10 cellular contexts compared by ENCODE assay signal in genomic region chr2:219418155-219418569, GRCh38. TPM values are rescaled to one million over a fixed set of nuclear protein-coding genes. Genes with fewer than 3 reads are reported as not detected.
DNase-seq lines count a peak whose midpoint lies in the region; TF ChIP-seq lines count a peak whose summit lies in the region.
"Had no signal": no experiment of that assay in that cellular context is flagged by ENCODE, and none has a peak within 500 bp of the region (broad histone marks: within the 10 kb centered on the region; RNA-seq: fewer than 3 reads in every experiment).

DES (plus strand) TSS chr2:219418377; CDS start chr2:219418463, 86 bp downstream.

- TF ChIP-seq CTCF in breast epithelium (IDR thresholded peaks at IDR 0.05) (no peak), MCF 10A (IDR thresholded peaks at IDR 0.05; ENCODE audit: unreplicated experiment) (no peak), hepatocyte (IDR thresholded peaks at IDR 0.05; ENCODE audit: poor library complexity) (no peak), parathyroid adenoma (IDR thresholded peaks at IDR 0.05) (no peak), BE2C (IDR thresholded peaks at IDR 0.05; ENCODE audit: low read depth, low read length) (no peak)

- POLR2A ChIA-PET in MCF 10A (lab: Yijun Ruan, JAX), result no interaction called here

- H3K27me3 Mint-ChIP-seq in MCF 10A (ENCODE audit: insufficient read depth, unreplicated experiment), result no peaks in the 10 kb centered on the region

- 36% methylated on average over 30 of the region's 39 CpGs for WGBS in hepatocyte (ENCODE audit: low lambda C conversion rate, missing lambda C conversion rate)

- H4K20me1 ChIP-seq in hepatocyte (ENCODE audit: insufficient read depth, poor library complexity, severe bottlenecking), result no peaks in the 10 kb centered on the region

- CTCF ChIA-PET in MCF 10A (lab: Yijun Ruan, JAX), result interaction anchor here (0.6 to 3.3 kb wide), 4 partner anchors 12 to 112 kb away, joined by 3 to 15 read pairs (median 8); no protein-coding TSS in a partner anchor

- H3K4me2 ChIP-seq in hepatocyte (peak within 1 kb of the TSS; percentile 84), parathyroid adenoma (ENCODE audit: low read length) (no peak within 1 kb of the TSS)

- no TSS peak for BruUV-seq in MCF 10A (replicated peaks; lab: Mats Ljungman, UMichigan)

- H2AFZ ChIP-seq in hepatocyte, result no peak within 1 kb of the TSS
- H2AFZ ChIP-seq in parathyroid adenoma, result peak within 1 kb of the TSS; percentile 4

- TF ChIP-seq POLR2A in breast epithelium (IDR thresholded peaks at IDR 0.05), result no peak

- intact Hi-C loops in breast epithelium (cut with DNase I; ENCODE audit: low total_unique reads) (no loop called here), MCF 10A (cut with micrococcal nuclease) (no loop called here)

- no peak within 1 kb of the TSS for H3K9ac ChIP-seq in parathyroid adenoma

- H3K27ac ChIP-seq in breast epithelium (no peak within 1 kb of the TSS), hepatocyte (peak within 1 kb of the TSS; percentile 75), parathyroid adenoma (no peak within 1 kb of the TSS)
- H3K27ac ChIP-seq in effector memory CD4-positive, alpha-beta T cell (ENCODE audit: insufficient read depth, low read length, poor library complexity, severe bottlenecking), result no peak within 1 kb of the TSS

- no peaks in the 10 kb centered on the region for H3K9me3 ChIP-seq in breast epithelium
- no peaks in the 10 kb centered on the region for H3K9me3 ChIP-seq in hepatocyte (ENCODE audit: low read depth)
- no peaks in the 10 kb centered on the region for H3K9me3 ChIP-seq in parathyroid adenoma (ENCODE audit: control insufficient read depth, low read length)
- no peaks in the 10 kb centered on the region for H3K9me3 ChIP-seq in effector memory CD4-positive, alpha-beta T cell (ENCODE audit: control insufficient read depth, low read length)
- H3K9me3 ChIP-seq in BE2C, result no peaks in the 10 kb centered on the region

- H3K9me3 Mint-ChIP-seq in MCF 10A (ENCODE audit: unreplicated experiment), result no peaks in the 10 kb centered on the region

- no peaks in the 10 kb centered on the region for H3K36me3 ChIP-seq in breast epithelium
- H3K36me3 ChIP-seq in hepatocyte (replicated peaks; ENCODE audit: insufficient read depth, low read depth), result no peaks in the 10 kb centered on the region
- no peaks in the 10 kb centered on the region for H3K36me3 ChIP-seq in parathyroid adenoma (ENCODE audit: control insufficient read depth, insufficient read depth, low read length)
- no peaks in the 10 kb centered on the region for H3K36me3 ChIP-seq in effector memory CD4-positive, alpha-beta T cell (ENCODE audit: control insufficient read depth, insufficient read depth, low read length)
- H3K36me3 ChIP-seq in BE2C, result no peaks in the 10 kb centered on the region

- no peaks in the 10 kb centered on the region for H3K36me3 Mint-ChIP-seq in MCF 10A (ENCODE audit: insufficient read depth, unreplicated experiment)

- no peaks in the 10 kb centered on the region for H3K9me2 ChIP-seq in hepatocyte (replicated peaks; ENCODE audit: insufficient read depth)

- H3K79me2 ChIP-seq in hepatocyte (no peaks in the 10 kb centered on the region), parathyroid adenoma (no peaks in the 10 kb centered on the region)

- H3K27me3 ChIP-seq in breast epithelium (peaks cover 0 to 14% of the 10 kb centered on the region in 2 donors), hepatocyte (peaks cover 14% of the 10 kb centered on the region), parathyroid adenoma (ENCODE audit: control insufficient read depth, insufficient read depth, low read length) (no peaks in the 10 kb centered on the region), BE2C (no peaks in the 10 kb centered on the region)
- H3K27me3 ChIP-seq in effector memory CD4-positive, alpha-beta T cell (replicated peaks; ENCODE audit: control insufficient read depth, insufficient read depth, low read length, poor library complexity, severe bottlenecking), result peaks cover 16% of the 10 kb centered on the region

- H3K4me1 ChIP-seq in breast epithelium (no peaks in the 10 kb centered on the region), hepatocyte (ENCODE audit: insufficient read depth) (peaks cover 14% of the 10 kb centered on the region), parathyroid adenoma (no peaks in the 10 kb centered on the region), BE2C (no peaks in the 10 kb centered on the region)
- no peaks in the 10 kb centered on the region for H3K4me1 ChIP-seq in effector memory CD4-positive, alpha-beta T cell (ENCODE audit: control insufficient read depth, insufficient read depth, low read length, poor library complexity, severe bottlenecking)

- no peaks in the 10 kb centered on the region for H3K4me1 Mint-ChIP-seq in MCF 10A (ENCODE audit: insufficient read depth, unreplicated experiment)

- no peak within 1 kb of the TSS for H3K4me3 Mint-ChIP-seq in MCF 10A (ENCODE audit: unreplicated experiment)

- no peak for DNase-seq in breast epithelium (ENCODE audit: low spot score in 2 of 2)
- no peak for DNase-seq in MCF 10A (ENCODE audit: unreplicated experiment)
- DNase-seq in hepatocyte (ENCODE audit: low spot score), result peak; percentile 52
- no peak for DNase-seq in hepatic stellate cell (ENCODE audit: low spot score)
- no peak for DNase-seq in effector memory CD4-positive, alpha-beta T cell
- no peak for DNase-seq in RKO (ENCODE audit: low spot score)
- no peak for DNase-seq in BE2C
- DNase-seq: naive thymus-derived CD8-positive, alpha-beta T cell; PC-3 had no signal

- peak within 1 kb of the TSS; percentile 31 to 60 (median 32) for H3K4me3 ChIP-seq in breast epithelium
- H3K4me3 ChIP-seq in hepatocyte, result peak within 1 kb of the TSS; percentile 12
- H3K4me3 ChIP-seq in parathyroid adenoma (ENCODE audit: low read depth, low read length), result no peak within 1 kb of the TSS
- H3K4me3 ChIP-seq in effector memory CD4-positive, alpha-beta T cell (ENCODE audit: insufficient read depth, low read depth, low read length, poor library complexity, severe bottlenecking), result no peak within 1 kb of the TSS
- H3K4me3 ChIP-seq in BE2C (ENCODE audit: low read depth, low read length), result no peak within 1 kb of the TSS

- H3K27ac Mint-ChIP-seq in MCF 10A (ENCODE audit: low read depth, unreplicated experiment), result no peak within 1 kb of the TSS
- H3K27ac Mint-ChIP-seq: naive thymus-derived CD8-positive, alpha-beta T cell had no signal

RNA-seq across cellular contexts. Expression of gene DES, which starts in this region (rescaled TPM):
- total RNA-seq in breast epithelium, result 10 to 100 TPM; 17.1 to 29.6 (median 29.5) TPM
- not detected in 2 replicates for total RNA-seq in MCF 10A (2022)
- total RNA-seq in hepatocyte, result 103 and 114 TPM in 2 replicates
- polyA plus RNA-seq in hepatocyte, result 58.5 and 60.9 TPM in 2 replicates
- polyA plus RNA-seq in BE2C (2012; ENCODE audit: insufficient read depth, insufficient read length, low read depth), result 1.5 TPM
- total RNA-seq: naive thymus-derived CD8-positive, alpha-beta T cell; PC-3 had no signal
- polyA plus RNA-seq: naive thymus-derived CD8-positive, alpha-beta T cell had no signal

Comparison
In these comparisons a context has a peak if more than half of its experiments do, and no peak if none do; other contexts are left out.
1. RNA of gene DES (total RNA-seq): 103 to 114 TPM in hepatocyte and 17.1 to 29.6 TPM in breast epithelium; not detected in MCF 10A; every median in the first group is over 10 times any median in the second.
2. H3K4me3 ChIP-seq: peak in breast epithelium (3 of 3) and hepatocyte (single experiment); none in parathyroid adenoma (single experiment), effector memory CD4-positive, alpha-beta T cell (single experiment) and BE2C (single experiment).